Comparison of ENCODE assay signal across 16 cellular contexts in the genomic region with DNA sequence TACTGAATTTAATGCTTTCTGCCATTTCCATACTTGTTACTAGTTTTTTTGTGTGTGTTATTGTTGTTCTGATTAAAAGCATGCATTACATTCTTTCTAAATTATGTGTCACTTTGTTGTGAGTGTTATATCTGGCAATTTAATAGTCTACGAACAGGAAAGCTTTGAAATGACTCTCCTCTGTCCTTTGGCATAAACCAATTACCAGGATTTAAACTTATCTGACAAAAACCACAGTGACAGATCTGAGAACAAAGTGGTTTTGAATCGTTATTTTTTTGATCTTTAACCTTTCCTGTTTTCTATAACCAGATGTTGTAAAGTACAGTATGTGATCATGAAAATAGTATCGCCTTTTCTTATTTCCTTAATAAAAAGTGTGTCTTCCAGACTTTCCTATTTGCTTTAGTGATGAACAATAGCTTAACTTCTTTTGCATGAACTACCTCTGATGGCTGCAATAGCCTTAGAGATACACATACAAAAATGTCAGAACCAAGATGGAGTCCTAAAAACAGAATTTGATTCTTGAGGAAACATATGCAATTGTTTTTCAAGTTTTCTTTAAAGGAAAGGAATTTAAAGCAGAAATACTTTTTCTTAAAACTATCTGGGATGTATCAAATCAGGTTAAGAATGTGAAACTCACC.
DNase-seq lines count a peak whose midpoint lies in the region; ATAC-seq and TF ChIP-seq lines count a peak whose summit lies in the region.
"Had no signal": no experiment of that assay in that cellular context is flagged by ENCODE, and none has a peak within 500 bp of the region (broad histone marks: within the 10 kb centered on the region; RNA-seq: fewer than 3 reads in every experiment).

No MANE protein-coding gene starts in this region.

- TF ChIP-seq CTCF in GM23338 (conservative IDR thresholded peaks at IDR 0.05; ENCODE audit: low read depth in 2 of 2) (no peak), omental fat pad (IDR thresholded peaks at IDR 0.05) (no peak)

- H3K27ac ChIP-seq in GM23338 (ENCODE audit: low read depth) (no peak overlapping the region), neuronal stem cell (replicated peaks; ENCODE audit: low read length) (no peak overlapping the region)
- H3K27ac ChIP-seq: left ventricle myocardium inferior, prostate gland, SK-N-MC, transverse colon had no signal

- H3K4me2 ChIP-seq in GM23338, result no peak overlapping the region
- H3K4me2 ChIP-seq in neuronal stem cell (ENCODE audit: insufficient read depth, low read length, poor library complexity, severe bottlenecking), result no peak overlapping the region

- H4K8ac ChIP-seq in neuronal stem cell (ENCODE audit: low read depth, low read length), result no peak overlapping the region

- no CpG with 5 or more reads among the region's 3 CpGs for WGBS in neuronal stem cell (ENCODE audit: extremely low coverage in 2 of 2, insufficient read length in 2 of 2, insufficient replicate concordance in 1 of 2), 2 donors

- no peak overlapping the region for H2AK5ac ChIP-seq in neuronal stem cell (ENCODE audit: low read depth, low read length)

- H2BK5ac ChIP-seq in neuronal stem cell (ENCODE audit: low read length), result no peak overlapping the region

- no peaks in the 10 kb centered on the region for H3K36me3 ChIP-seq in GM23338 (ENCODE audit: insufficient read depth)
- no peaks in the 10 kb centered on the region for H3K36me3 ChIP-seq in neuronal stem cell (replicated peaks in 1 of 2; ENCODE audit: control insufficient read depth in 2 of 2, insufficient read depth in 2 of 2, low read length in 2 of 2)
- H3K36me3 ChIP-seq: left ventricle myocardium inferior, prostate gland, transverse colon had no signal

- no peaks in the 10 kb centered on the region for H3F3A ChIP-seq in GM23338 (replicated peaks; ENCODE audit: low read depth)

- no peak overlapping the region for H2BK120ac ChIP-seq in neuronal stem cell (ENCODE audit: low read depth, low read length)

- H3K4me1 Mint-ChIP-seq in activated CD4-positive, alpha-beta memory T cell treated with anti-CD3 and anti-CD28 coated beads, Interleukin-2, amount 10 ng/mL, durations not matched to agents 7 days and 5 days, result peaks cover 28% of the 10 kb centered on the region
- H3K4me1 Mint-ChIP-seq in activated CD4-positive, alpha-beta memory T cell treated with anti-CD3 and anti-CD28 coated beads for 36 hours (ENCODE audit: low read depth), result peaks cover 28% of the 10 kb centered on the region
- H3K4me1 Mint-ChIP-seq in GM23338, result peaks cover 38% of the 10 kb centered on the region

- no peak overlapping the region for H3K4ac ChIP-seq in neuronal stem cell (ENCODE audit: low read length)

- H3K9ac ChIP-seq in neuronal stem cell (ENCODE audit: low read depth, low read length, poor library complexity), result no peak overlapping the region

- H3K27ac Mint-ChIP-seq in activated CD4-positive, alpha-beta memory T cell treated with anti-CD3 and anti-CD28 coated beads, Interleukin-2, amount 10 ng/mL, durations not matched to agents 7 days and 5 days, result peak overlapping the region; percentile 81
- no peak overlapping the region for H3K27ac Mint-ChIP-seq in activated CD4-positive, alpha-beta memory T cell treated with anti-CD3 and anti-CD28 coated beads for 36 hours
- H3K27ac Mint-ChIP-seq in GM23338, result no peak overlapping the region
- H3K27ac Mint-ChIP-seq: H9 had no signal

- H3K9me2 ChIP-seq in GM23338 (ENCODE audit: insufficient read depth), result 0 out of 2 replicates have a peak, but pooled peaks cover 9% of the 10 kb centered on the region

- H3K36me3 Mint-ChIP-seq in activated CD4-positive, alpha-beta memory T cell treated with anti-CD3 and anti-CD28 coated beads, Interleukin-2, amount 10 ng/mL, durations not matched to agents 7 days and 5 days (ENCODE audit: low read depth), result peaks cover 39% of the 10 kb centered on the region
- no peaks in the 10 kb centered on the region for H3K36me3 Mint-ChIP-seq in activated CD4-positive, alpha-beta memory T cell treated with anti-CD3 and anti-CD28 coated beads for 36 hours
- no peaks in the 10 kb centered on the region for H3K36me3 Mint-ChIP-seq in GM23338 (ENCODE audit: low read depth)

- no peaks in the 10 kb centered on the region for H4K20me1 ChIP-seq in GM23338 (replicated peaks; ENCODE audit: insufficient read depth)

- peaks cover 28% of the 10 kb centered on the region for H3K4me1 ChIP-seq in GM23338 (ENCODE audit: insufficient read depth)
- peaks cover 0 to 5% of the 10 kb centered on the region in 2 donors for H3K4me1 ChIP-seq in neuronal stem cell (ENCODE audit: control insufficient read depth in 2 of 2, insufficient read depth in 1 of 2, low read depth in 1 of 2, low read length in 2 of 2)
- H3K4me1 ChIP-seq: left ventricle myocardium inferior, prostate gland had no signal

- no peak for DNase-seq in activated CD4-positive, alpha-beta memory T cell treated with anti-CD3 and anti-CD28 coated beads, Interleukin-2, amount 10 ng/mL, durations not matched to agents 7 days and 5 days
- DNase-seq in activated CD4-positive, alpha-beta memory T cell treated with anti-CD3 and anti-CD28 coated beads for 36 hours, result no peak
- DNase-seq in GM23338 (ENCODE audit: low spot score) (no peak), astrocyte of the hippocampus (ENCODE audit: low read depth, low spot score) (peak; percentile 45), neuronal stem cell (ENCODE audit: low spot score) (no peak), posterior vena cava (ENCODE audit: low spot score) (no peak), omental fat pad (ENCODE audit: low spot score) (no peak)
- DNase-seq: DMS79 treated with DMSO at 0.1 percent for 48 hours; effector CD8-positive, alpha-beta T cell; glutamatergic neuron; H9; left ventricle myocardium inferior; transverse colon had no signal

- H3K27me3 ChIP-seq in GM23338 (ENCODE audit: insufficient read depth) (no peaks in the 10 kb centered on the region), neuronal stem cell (ENCODE audit: control insufficient read depth in 3 of 3, insufficient read depth in 3 of 3, low read depth in 1 of 3, low read length in 3 of 3) (no peaks in the 10 kb centered on the region)
- H3K27me3 ChIP-seq: transverse colon had no signal

- H3K23ac ChIP-seq in neuronal stem cell (ENCODE audit: low read depth, low read length, poor library complexity), result no peak overlapping the region

- intact Hi-C loops in activated CD4-positive, alpha-beta memory T cell treated with anti-CD3 and anti-CD28 coated beads for 36 hours (cut with micrococcal nuclease), result loop anchor here (5.0 kb wide), 1 partner anchor 142 kb away; no protein-coding TSS in a partner anchor
- intact Hi-C loops in posterior vena cava (cut with DNase I), result no loop called here

- H3K9me3 Mint-ChIP-seq in activated CD4-positive, alpha-beta memory T cell treated with anti-CD3 and anti-CD28 coated beads, Interleukin-2, amount 10 ng/mL, durations not matched to agents 7 days and 5 days, result peaks cover 12% of the 10 kb centered on the region
- H3K9me3 Mint-ChIP-seq in activated CD4-positive, alpha-beta memory T cell treated with anti-CD3 and anti-CD28 coated beads for 36 hours, result no peaks in the 10 kb centered on the region
- no peaks in the 10 kb centered on the region; the same call in 2 of the 3 replicates for H3K9me3 Mint-ChIP-seq in GM23338
- H3K9me3 Mint-ChIP-seq: H9 had no signal

- H3K4me3 ChIP-seq in GM23338 (no peak overlapping the region), neuronal stem cell (ENCODE audit: low read length in 2 of 2) (no peak overlapping the region)
- H3K4me3 ChIP-seq: left ventricle myocardium inferior, prostate gland, SK-N-MC, transverse colon had no signal

- no peaks in the 10 kb centered on the region for H3K79me1 ChIP-seq in neuronal stem cell (ENCODE audit: low read depth, low read length)

- no peak overlapping the region for H3K18ac ChIP-seq in neuronal stem cell (ENCODE audit: low read length)

- no peak overlapping the region for H2BK12ac ChIP-seq in neuronal stem cell (ENCODE audit: low read length)

- H2BK15ac ChIP-seq in neuronal stem cell (ENCODE audit: low read length), result no peak overlapping the region

- no peak overlapping the region for H3K14ac ChIP-seq in neuronal stem cell (ENCODE audit: low read length)

- H3K27me3 Mint-ChIP-seq in activated CD4-positive, alpha-beta memory T cell treated with anti-CD3 and anti-CD28 coated beads, Interleukin-2, amount 10 ng/mL, durations not matched to agents 7 days and 5 days, result no peaks in the 10 kb centered on the region
- H3K27me3 Mint-ChIP-seq in activated CD4-positive, alpha-beta memory T cell treated with anti-CD3 and anti-CD28 coated beads for 36 hours, result no peaks in the 10 kb centered on the region
- no peaks in the 10 kb centered on the region for H3K27me3 Mint-ChIP-seq in GM23338 (ENCODE audit: insufficient read depth, low read depth, poor library complexity)

- H3K79me2 ChIP-seq in GM23338 (replicated peaks; ENCODE audit: insufficient read depth), result no peaks in the 10 kb centered on the region

- POLR2A ChIA-PET in activated CD4-positive, alpha-beta memory T cell treated with anti-CD3 and anti-CD28 coated beads, Interleukin-2, amount 10 ng/mL, durations not matched to agents 7 days and 5 days (lab: Charles Lee), result interaction anchor here (1.0 to 2.7 kb wide), 6 partner anchors 9 to 355 kb away, joined by 3 to 17 read pairs (median 4); no protein-coding TSS in a partner anchor
- POLR2A ChIA-PET in activated CD4-positive, alpha-beta memory T cell treated with anti-CD3 and anti-CD28 coated beads for 36 hours (lab: Charles Lee), result no interaction called here

- CTCF ChIA-PET in activated CD4-positive, alpha-beta memory T cell treated with anti-CD3 and anti-CD28 coated beads, Interleukin-2, amount 10 ng/mL, durations not matched to agents 7 days and 5 days (lab: Charles Lee), result interaction anchor here (1.0 kb wide), 1 partner anchor 158 kb away, joined by 3 read pairs; no protein-coding TSS in a partner anchor
- CTCF ChIA-PET in activated CD4-positive, alpha-beta memory T cell treated with anti-CD3 and anti-CD28 coated beads for 36 hours (lab: Charles Lee), result no interaction called here

- no peak overlapping the region for H4K91ac ChIP-seq in neuronal stem cell (ENCODE audit: low read depth, low read length, poor library complexity)

- H3K9me3 ChIP-seq in neuronal stem cell (replicated peaks in 1 of 2; ENCODE audit: control insufficient read depth in 2 of 2, insufficient read depth in 1 of 2, low read depth in 1 of 2, low read length in 2 of 2), result no peaks in the 10 kb centered on the region
- H3K9me3 ChIP-seq: prostate gland, transverse colon had no signal

- no peak overlapping the region for H3K4me3 Mint-ChIP-seq in activated CD4-positive, alpha-beta memory T cell treated with anti-CD3 and anti-CD28 coated beads, Interleukin-2, amount 10 ng/mL, durations not matched to agents 7 days and 5 days
- H3K4me3 Mint-ChIP-seq in activated CD4-positive, alpha-beta memory T cell treated with anti-CD3 and anti-CD28 coated beads for 36 hours, result no peak overlapping the region
- no peak overlapping the region for H3K4me3 Mint-ChIP-seq in GM23338
- H3K4me3 Mint-ChIP-seq: H9 had no signal

- H2AFZ ChIP-seq in GM23338 (0 out of 2 replicates have a peak overlapping the region, but pooled peaks have one; percentile 3), neuronal stem cell (ENCODE audit: low read length) (peak overlapping the region; percentile 28)

- ATAC-seq in GM23338, result no peak
- no peak for ATAC-seq in omental fat pad (ENCODE audit: low FRiP score)
- no peak for ATAC-seq in HG02759 (IDR thresholded peaks at IDR 0.05; ENCODE audit: unreplicated experiment)

TF ChIP-seq in GM23338, 12 proteins besides CTCF, POLR2A, EP300 and RAD21 (continues in another document):
- no peak for TF ChIP-seq EZH2phosphoT487 (IDR thresholded peaks at IDR 0.05; ENCODE audit: unreplicated experiment)
